19 cellular contexts compared by ENCODE assay signal in genomic region chr7:120486164-120486563, GRCh38.
A peak's percentile ranks its signal among the peaks of the same experiment; 100 is the strongest.
DNase-seq lines count a peak whose midpoint lies in the region; ATAC-seq, FAIRE-seq and TF ChIP-seq lines count a peak whose summit lies in the region.
"Had no signal": no experiment of that assay in that cellular context is flagged by ENCODE, and none has a peak within 500 bp of the region (broad histone marks: within the 10 kb centered on the region; RNA-seq: fewer than 3 reads in every experiment).

No MANE protein-coding gene starts in this region.

- ATAC-seq in foreskin keratinocyte: peak; percentile 42
- ATAC-seq in GM21717 (IDR thresholded peaks at IDR 0.05; ENCODE audit: unreplicated experiment): no peak
- ATAC-seq: Panc1 had no signal

- H3K9me3 Mint-ChIP-seq in astrocyte (ENCODE audit: unreplicated experiment): peaks cover 2% of the 10 kb centered on the region
- peaks cover 2% of the 10 kb centered on the region for H3K9me3 Mint-ChIP-seq in activated CD4-positive, alpha-beta memory T cell treated with anti-CD3 and anti-CD28 coated beads, Interleukin-2, amount 10 ng/mL, durations not matched to agents 7 days and 5 days
- H3K9me3 Mint-ChIP-seq: CD4-positive, alpha-beta T cell had no signal

- H3K79me2 ChIP-seq in astrocyte (ENCODE audit: insufficient read depth, low read length) (no peaks in the 10 kb centered on the region), smooth muscle cell (ENCODE audit: low read depth) (no peaks in the 10 kb centered on the region)

- H4K20me1 ChIP-seq in astrocyte (ENCODE audit: insufficient read depth, low read length): no peaks in the 10 kb centered on the region
- H4K20me1 ChIP-seq in smooth muscle cell (ENCODE audit: low read depth): no peaks in the 10 kb centered on the region

- 64% methylated on average over 1 of the region's 1 CpG for WGBS in smooth muscle cell (ENCODE audit: low lambda C conversion rate)

- TF ChIP-seq CTCF in astrocyte (IDR thresholded peaks at IDR 0.05; ENCODE audit: insufficient read depth, low read depth, low read length) (no peak), foreskin keratinocyte (conservative IDR thresholded peaks at IDR 0.05) (no peak), smooth muscle cell (IDR thresholded peaks at IDR 0.05; ENCODE audit: borderline replicate concordance, insufficient read depth, poor library complexity, severe bottlenecking) (no peak)

- H3K27ac ChIP-seq in astrocyte (ENCODE audit: low read depth, low read length) (no peak overlapping the region), foreskin keratinocyte (no peak overlapping the region), smooth muscle cell (ENCODE audit: low read depth) (no peak overlapping the region)

- POLR2A ChIA-PET in activated CD4-positive, alpha-beta memory T cell treated with anti-CD3 and anti-CD28 coated beads, Interleukin-2, amount 10 ng/mL, durations not matched to agents 7 days and 5 days (lab: Charles Lee): no interaction called here

- no peaks in the 10 kb centered on the region for H3K36me3 Mint-ChIP-seq in astrocyte (ENCODE audit: low read depth, unreplicated experiment)
- H3K36me3 Mint-ChIP-seq in activated CD4-positive, alpha-beta memory T cell treated with anti-CD3 and anti-CD28 coated beads, Interleukin-2, amount 10 ng/mL, durations not matched to agents 7 days and 5 days (ENCODE audit: low read depth): no peaks in the 10 kb centered on the region

- H3K4me2 ChIP-seq in astrocyte (ENCODE audit: low read length): no peak overlapping the region
- no peak overlapping the region for H3K4me2 ChIP-seq in smooth muscle cell
- H3K4me2 ChIP-seq: SK-N-SH had no signal

- H3K9me3 ChIP-seq in astrocyte (ENCODE audit: insufficient read depth, low read depth, low read length): no peaks in the 10 kb centered on the region
- H3K9me3 ChIP-seq in smooth muscle cell (replicated peaks; ENCODE audit: low read depth): no peaks in the 10 kb centered on the region
- H3K9me3 ChIP-seq: HAP-1, SK-N-SH had no signal

- H3K27me3 ChIP-seq in astrocyte (ENCODE audit: insufficient read depth, low read length) (no peaks in the 10 kb centered on the region), foreskin keratinocyte (no peaks in the 10 kb centered on the region), smooth muscle cell (ENCODE audit: low read depth) (no peaks in the 10 kb centered on the region)

- H2AFZ ChIP-seq in astrocyte (ENCODE audit: low read depth, low read length) (no peak overlapping the region), smooth muscle cell (ENCODE audit: low read depth) (no peak overlapping the region)

- no peaks in the 10 kb centered on the region for H3F3A ChIP-seq in smooth muscle cell (ENCODE audit: low read depth)

- no peak overlapping the region for H3K4me3 ChIP-seq in astrocyte (ENCODE audit: insufficient read depth, low read depth, low read length)
- H3K4me3 ChIP-seq in smooth muscle cell: no peak overlapping the region
- H3K4me3 ChIP-seq: HAP-1 had no signal

- FAIRE-seq in astrocyte (lab: Jason Lieb, UNC): no peak

- no peaks in the 10 kb centered on the region for H3K4me1 ChIP-seq in astrocyte (ENCODE audit: insufficient read depth, low read length)
- H3K4me1 ChIP-seq in foreskin keratinocyte: peaks cover 6% of the 10 kb centered on the region
- H3K4me1 ChIP-seq in smooth muscle cell (ENCODE audit: low read depth): no peaks in the 10 kb centered on the region
- H3K4me1 ChIP-seq: HAP-1 had no signal

- no peaks in the 10 kb centered on the region for H3K27me3 Mint-ChIP-seq in astrocyte (ENCODE audit: low read depth, unreplicated experiment)
- H3K27me3 Mint-ChIP-seq in activated CD4-positive, alpha-beta memory T cell treated with anti-CD3 and anti-CD28 coated beads, Interleukin-2, amount 10 ng/mL, durations not matched to agents 7 days and 5 days: no peaks in the 10 kb centered on the region
- H3K27me3 Mint-ChIP-seq: B cell; CD4-positive, alpha-beta T cell had no signal

- no peaks in the 10 kb centered on the region for H3K36me3 ChIP-seq in astrocyte (ENCODE audit: insufficient read depth, low read length)
- no peaks in the 10 kb centered on the region for H3K36me3 ChIP-seq in smooth muscle cell (ENCODE audit: low read depth)
- H3K36me3 ChIP-seq: HAP-1 had no signal

- DNase-seq in HT1080 (ENCODE audit: low read depth) (peak; percentile 19), astrocyte (ENCODE audit: low read depth) (peak; percentile 6), foreskin keratinocyte (no peak), smooth muscle cell (lab: John Stamatoyannopoulos, UW; ENCODE audit: unreplicated experiment) (no peak), epidermal melanocyte (ENCODE audit: insufficient read length, low spot score) (no peak)
- DNase-seq in activated CD4-positive, alpha-beta memory T cell treated with anti-CD3 and anti-CD28 coated beads, Interleukin-2, amount 10 ng/mL, durations not matched to agents 7 days and 5 days: no peak
- DNase-seq: CD4-positive, alpha-beta T cell; DMS79 treated with DMSO at 0.1 percent for 48 hours; GF-D8; KBM-7; NCI-H2107; NCI-H446 treated with DMSO at 0.1 percent for 48 hours; NCI-H748 treated with DMSO at 0.1 percent for 48 hours; Right ventricle myocardium superior; SK-N-SH had no signal

- H3K4me1 Mint-ChIP-seq in astrocyte (ENCODE audit: low read depth, unreplicated experiment): peaks cover 4% of the 10 kb centered on the region
- H3K4me1 Mint-ChIP-seq in activated CD4-positive, alpha-beta memory T cell treated with anti-CD3 and anti-CD28 coated beads, Interleukin-2, amount 10 ng/mL, durations not matched to agents 7 days and 5 days: no peaks in the 10 kb centered on the region
- H3K4me1 Mint-ChIP-seq: B cell had no signal

- H3K9ac ChIP-seq in astrocyte (ENCODE audit: low read length): no peak overlapping the region
- no peak overlapping the region for H3K9ac ChIP-seq in smooth muscle cell (ENCODE audit: low read depth)
- H3K9ac ChIP-seq: SK-N-SH had no signal

- no peak overlapping the region for H3K27ac Mint-ChIP-seq in astrocyte (ENCODE audit: unreplicated experiment)
- no peak overlapping the region for H3K27ac Mint-ChIP-seq in activated CD4-positive, alpha-beta memory T cell treated with anti-CD3 and anti-CD28 coated beads, Interleukin-2, amount 10 ng/mL, durations not matched to agents 7 days and 5 days
- H3K27ac Mint-ChIP-seq: B cell; CD4-positive, alpha-beta T cell had no signal

- H3K4me3 Mint-ChIP-seq in astrocyte (ENCODE audit: unreplicated experiment): no peak overlapping the region
- H3K4me3 Mint-ChIP-seq in activated CD4-positive, alpha-beta memory T cell treated with anti-CD3 and anti-CD28 coated beads, Interleukin-2, amount 10 ng/mL, durations not matched to agents 7 days and 5 days: no peak overlapping the region
- H3K4me3 Mint-ChIP-seq: B cell; CD4-positive, alpha-beta T cell had no signal

- CTCF ChIA-PET in activated CD4-positive, alpha-beta memory T cell treated with anti-CD3 and anti-CD28 coated beads, Interleukin-2, amount 10 ng/mL, durations not matched to agents 7 days and 5 days (lab: Charles Lee): no interaction called here

Comparison
In these comparisons a context has a peak if more than half of its experiments do, and no peak if none do; other contexts are left out.
1. DNase-seq: peak in HT1080 (single experiment) and astrocyte (single experiment); none in foreskin keratinocyte (0 of 2), smooth muscle cell (single experiment), activated CD4-positive, alpha-beta memory T cell treated with anti-CD3 and anti-CD28 coated beads, Interleukin-2, amount 10 ng/mL, durations not matched to agents 7 days and 5 days (single experiment) and epidermal melanocyte (single experiment).